ENCODE assay signal across 8 cellular contexts in genomic region chr6:145815875-145816274, GRCh38. TPM values are rescaled to one million over a fixed set of nuclear protein-coding genes. Genes with fewer than 3 reads are reported as not detected.
DNase-seq lines count a peak whose midpoint lies in the region; ATAC-seq and TF ChIP-seq lines count a peak whose summit lies in the region.

No MANE protein-coding gene starts in this region.

- no peak overlapping the region for H3K27ac Mint-ChIP-seq in activated naive CD8-positive, alpha-beta T cell treated with anti-CD3 and anti-CD28 coated beads, Interleukin-2, amount 10 ng/mL, durations not matched to agents 7 days and 5 days

- peaks cover 2% of the 10 kb centered on the region for H3K36me3 Mint-ChIP-seq in activated naive CD8-positive, alpha-beta T cell treated with anti-CD3 and anti-CD28 coated beads, Interleukin-2, amount 10 ng/mL, durations not matched to agents 7 days and 5 days

- WGBS in tibial nerve, 2 donors: 46 to 55% methylated on average over 2 of the region's 2 CpGs

- peak overlapping the region; percentile 93 for H3K4me3 Mint-ChIP-seq in activated naive CD8-positive, alpha-beta T cell treated with anti-CD3 and anti-CD28 coated beads, Interleukin-2, amount 10 ng/mL, durations not matched to agents 7 days and 5 days

- no peaks in the 10 kb centered on the region for H3K27me3 Mint-ChIP-seq in activated naive CD8-positive, alpha-beta T cell treated with anti-CD3 and anti-CD28 coated beads, Interleukin-2, amount 10 ng/mL, durations not matched to agents 7 days and 5 days

- TF ChIP-seq EP300 in tibial nerve (IDR thresholded peaks at IDR 0.05): no peak

- no peaks in the 10 kb centered on the region for H3K27me3 ChIP-seq in AG04450 (ENCODE audit: control insufficient read depth, insufficient read depth, low read length)
- no peaks in the 10 kb centered on the region for H3K27me3 ChIP-seq in tibial nerve
- H3K27me3 ChIP-seq in foreskin keratinocyte: no peaks in the 10 kb centered on the region

- CTCF ChIA-PET in AG04450 (lab: Charles Lee): interaction anchor here (0.8 to 1.6 kb wide), 3 partner anchors 72 to 113 kb away, joined by 3 to 5 read pairs (median 3); partner anchors contain the start of gene EPM2A

- H3K27ac ChIP-seq in AG04450 (ENCODE audit: low read depth, low read length) (no peak overlapping the region), tibial nerve (peak overlapping the region in 3 of 4 donors; percentile 92 to 98 (median 94)), foreskin keratinocyte (no peak overlapping the region)

- ATAC-seq in activated naive CD8-positive, alpha-beta T cell treated with anti-CD3 and anti-CD28 coated beads, Interleukin-2, amount 10 ng/mL, durations not matched to agents 7 days and 5 days (ENCODE audit: low read depth): no peak
- ATAC-seq in foreskin keratinocyte (no peak), HG02798 (IDR thresholded peaks at IDR 0.05; ENCODE audit: poor library complexity, unreplicated experiment) (no peak)

- H3K9me3 ChIP-seq in AG04450 (ENCODE audit: control insufficient read depth, insufficient read depth, low read length) (no peaks in the 10 kb centered on the region), tibial nerve (no peaks in the 10 kb centered on the region)

- H3K4me1 ChIP-seq in tibial nerve (peaks cover 0 to 40% (median 11%) of the 10 kb centered on the region in 4 donors), foreskin keratinocyte (no peaks in the 10 kb centered on the region)

- POLR2A ChIA-PET in AG04450 (lab: Yijun Ruan, JAX): interaction anchor here (0.7 to 2.2 kb wide), 2 partner anchors 8 to 81 kb away, joined by 3 to 25 read pairs; partner anchors contain the start of gene EPM2A
- POLR2A ChIA-PET in activated naive CD8-positive, alpha-beta T cell treated with anti-CD3 and anti-CD28 coated beads, Interleukin-2, amount 10 ng/mL, durations not matched to agents 7 days and 5 days (lab: Charles Lee): interaction anchor here (0.6 to 3.3 kb wide), 4 partner anchors 47 to 1532 kb away, joined by 3 to 69 read pairs (median 10); partner anchors contain the start of gene EPM2A

- H3K9me3 Mint-ChIP-seq in activated naive CD8-positive, alpha-beta T cell treated with anti-CD3 and anti-CD28 coated beads, Interleukin-2, amount 10 ng/mL, durations not matched to agents 7 days and 5 days: no peaks in the 10 kb centered on the region

- H3K4me3 ChIP-seq in AG04450 (ENCODE audit: low read depth, low read length) (peak overlapping the region; percentile 69), tibial nerve (peak overlapping the region in 3 of 4 donors; percentile 70 to 78 (median 74))

- H3K4me1 Mint-ChIP-seq in activated naive CD8-positive, alpha-beta T cell treated with anti-CD3 and anti-CD28 coated beads, Interleukin-2, amount 10 ng/mL, durations not matched to agents 7 days and 5 days: peaks cover 31% of the 10 kb centered on the region

- no peak for TF ChIP-seq POLR2A in tibial nerve (IDR thresholded peaks at IDR 0.05)

- peaks cover 0 to under 1% (median 0%) of the 10 kb centered on the region in 3 donors for H3K36me3 ChIP-seq in tibial nerve

- DNase-seq in AG04450 (ENCODE audit: low read depth, low spot score): no peak
- DNase-seq in HCEC 1CT: peak; percentile 29
- DNase-seq in activated naive CD8-positive, alpha-beta T cell treated with anti-CD3 and anti-CD28 coated beads, Interleukin-2, amount 10 ng/mL, durations not matched to agents 7 days and 5 days: no peak
- peak; percentile 26 for DNase-seq in left kidney (ENCODE audit: low read depth, low spot score)
- DNase-seq in tibial nerve (ENCODE audit: low spot score in 2 of 2): no peak
- no peak for DNase-seq in epidermal melanocyte (ENCODE audit: insufficient read length, low spot score)
- DNase-seq in foreskin keratinocyte: no peak

- no peak for TF ChIP-seq CTCF in AG04450 (IDR thresholded peaks at IDR 0.05; ENCODE audit: low read depth, low read length)
- TF ChIP-seq CTCF in tibial nerve (IDR thresholded peaks at IDR 0.05): no peak
- TF ChIP-seq CTCF in foreskin keratinocyte (conservative IDR thresholded peaks at IDR 0.05): no peak

RNA-seq across cellular contexts. Expression of gene FBXO30, which starts 1.3 kb away (rescaled TPM):
- polyA plus RNA-seq in AG04450 (2011; rRNA removed) (8.8 and 11.8 TPM in 2 replicates), foreskin keratinocyte (1.9 and 2.1 TPM in 2 replicates)
- polyA minus RNA-seq in AG04450 (2011; rRNA and poly(A)+ RNA removed): 11.6 and 21.6 TPM in 2 replicates
- 1 to 10 TPM; 6.6 to 7.2 TPM for total RNA-seq in activated naive CD8-positive, alpha-beta T cell treated with anti-CD3 and anti-CD28 coated beads, Interleukin-2, amount 10 ng/mL, durations not matched to agents 7 days and 5 days
- total RNA-seq in tibial nerve (1 to 10 TPM; 6.8 to 9.6 (median 8.2) TPM), foreskin keratinocyte (8.4 and 8.8 TPM in 2 replicates)

Comparison
In these comparisons a context has a peak if more than half of its experiments do, and no peak if none do; other contexts are left out.
1. DNase-seq: peak in HCEC 1CT (single experiment) and left kidney (single experiment); none in AG04450 (single experiment), activated naive CD8-positive, alpha-beta T cell treated with anti-CD3 and anti-CD28 coated beads, Interleukin-2, amount 10 ng/mL, durations not matched to agents 7 days and 5 days (single experiment), tibial nerve (0 of 2), epidermal melanocyte (single experiment) and foreskin keratinocyte (0 of 2).
2. H3K27ac ChIP-seq: peak in tibial nerve (3 of 4); none in AG04450 (single experiment) and foreskin keratinocyte (single experiment).